ENCODE assay signal across 8 cellular contexts in the genomic region with DNA sequence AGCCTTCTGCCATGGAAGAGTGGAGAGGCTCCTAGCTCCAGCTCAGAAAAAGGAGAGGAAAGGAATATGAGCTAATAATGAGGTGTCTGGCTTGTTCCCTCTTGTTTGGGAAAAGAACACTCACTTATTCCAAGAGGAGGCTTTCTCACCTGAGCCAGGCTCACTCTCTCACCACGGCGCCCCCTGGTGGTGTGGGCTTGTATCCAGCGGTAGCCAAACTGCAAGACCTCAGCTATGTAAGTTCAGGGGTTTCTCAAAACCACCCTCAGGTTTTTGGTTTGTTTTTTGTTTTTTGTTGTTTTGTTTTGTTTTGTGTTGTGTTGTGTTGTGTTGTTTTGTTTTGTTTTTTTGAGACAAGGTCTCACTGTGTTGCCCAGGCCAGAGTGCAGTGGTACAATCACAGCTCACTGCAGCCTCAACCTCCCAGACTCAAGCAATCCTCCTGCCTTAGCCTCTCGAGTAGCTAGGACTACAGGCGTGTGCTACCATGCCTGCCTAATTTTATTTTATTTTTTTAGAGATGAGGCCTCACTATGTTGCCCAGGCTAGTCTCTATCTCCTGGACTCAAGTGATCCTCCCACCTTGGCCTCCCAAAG.
DNase-seq lines count a peak whose midpoint lies in the region; ATAC-seq and TF ChIP-seq lines count a peak whose summit lies in the region.

No MANE protein-coding gene starts in this region.

- H3K9ac ChIP-seq in PC-3 (ENCODE audit: low read length): no peak overlapping the region

- H3F3A ChIP-seq in PC-3 (ENCODE audit: low read length, unreplicated experiment): no peaks in the 10 kb centered on the region

- no peaks in the 10 kb centered on the region for H3K36me3 Mint-ChIP-seq in activated T-helper 2 cell treated with anti-CD3 and anti-CD28 coated beads, Interferon-gamma antibody, Interleukin-2, Interleukin-4, amounts not matched to agents 10 μg/mL and 5 μg/mL and 100 μg/mL, durations not matched to agents 14 hours and 24 hours and 36 hours (ENCODE audit: low read depth)

- peak; percentile 52 for ATAC-seq in HG02798 (IDR thresholded peaks at IDR 0.05; ENCODE audit: poor library complexity, unreplicated experiment)
- peak; percentile 80 for ATAC-seq in PC-3
- ATAC-seq in GM18873 (IDR thresholded peaks at IDR 0.05; ENCODE audit: low FRiP score, unreplicated experiment): no peak
- ATAC-seq in HG03175 (IDR thresholded peaks at IDR 0.05; ENCODE audit: unreplicated experiment): no peak

- no peak overlapping the region for H3K4me2 ChIP-seq in PC-3 (ENCODE audit: low read length)

- H3K27me3 ChIP-seq in PC-3 (ENCODE audit: low read length): peaks cover 12% of the 10 kb centered on the region; the same call in 1 of the 2 replicates

- H3K9me2 ChIP-seq in PC-3 (replicated peaks; ENCODE audit: low read length): no peaks in the 10 kb centered on the region

- POLR2A ChIA-PET in PC-3 (lab: Charles Lee; ENCODE audit: unreplicated experiment): no interaction called here

- CTCF ChIA-PET in PC-3 (lab: Charles Lee): interaction anchor here (0.5 to 1.2 kb wide), 7 partner anchors 25 to 381 kb away, joined by 3 to 16 read pairs (median 5); no protein-coding TSS in a partner anchor

- intact Hi-C loops in PC-3 (cut with micrococcal nuclease): loop anchor here (1.0 to 10.0 kb wide), 3 partner anchors 96 to 451 kb away; no protein-coding TSS in a partner anchor
- intact Hi-C loops in activated T-helper 2 cell treated with anti-CD3 and anti-CD28 coated beads, Interferon-gamma antibody, Interleukin-2, Interleukin-4, amounts not matched to agents 10 μg/mL and 5 μg/mL and 100 μg/mL, durations not matched to agents 14 hours and 24 hours and 36 hours (cut with micrococcal nuclease): loop anchor here (1.0 kb wide), 1 partner anchor 313 kb away; no protein-coding TSS in a partner anchor

- no peaks in the 10 kb centered on the region for H3K9me3 ChIP-seq in PC-3 (ENCODE audit: low read length)

- no peak overlapping the region for H3K27ac Mint-ChIP-seq in activated T-helper 2 cell treated with anti-CD3 and anti-CD28 coated beads, Interferon-gamma antibody, Interleukin-2, Interleukin-4, amounts not matched to agents 10 μg/mL and 5 μg/mL and 100 μg/mL, durations not matched to agents 14 hours and 24 hours and 36 hours

- DNase-seq in D341Med (ENCODE audit: low spot score) (peak; percentile 81), PC-3 (peak; percentile 81), germinal center (ENCODE audit: low spot score) (peak; percentile 66), pulmonary artery endothelial cell (ENCODE audit: low read depth, low spot score) (peak; percentile 11)
- peak; percentile 37 for DNase-seq in activated T-helper 2 cell treated with anti-CD3 and anti-CD28 coated beads, Interferon-gamma antibody, Interleukin-2, Interleukin-4, amounts not matched to agents 10 μg/mL and 5 μg/mL and 100 μg/mL, durations not matched to agents 14 hours and 24 hours and 36 hours (ENCODE audit: low spot score)

- no peaks in the 10 kb centered on the region for H3K27me3 Mint-ChIP-seq in activated T-helper 2 cell treated with anti-CD3 and anti-CD28 coated beads, Interferon-gamma antibody, Interleukin-2, Interleukin-4, amounts not matched to agents 10 μg/mL and 5 μg/mL and 100 μg/mL, durations not matched to agents 14 hours and 24 hours and 36 hours (ENCODE audit: low read depth)

- H3K4me1 Mint-ChIP-seq in activated T-helper 2 cell treated with anti-CD3 and anti-CD28 coated beads, Interferon-gamma antibody, Interleukin-2, Interleukin-4, amounts not matched to agents 10 μg/mL and 5 μg/mL and 100 μg/mL, durations not matched to agents 14 hours and 24 hours and 36 hours (ENCODE audit: low read depth): no peaks in the 10 kb centered on the region

- no peaks in the 10 kb centered on the region for H3K36me3 ChIP-seq in PC-3 (ENCODE audit: low read depth, low read length)

- H3K4me1 ChIP-seq in PC-3 (ENCODE audit: insufficient read depth, low read length): no peaks in the 10 kb centered on the region

- no peak overlapping the region for H2AFZ ChIP-seq in PC-3 (ENCODE audit: low read length)

- H3K27ac ChIP-seq in PC-3 (ENCODE audit: low read length): no peak overlapping the region

- no peak overlapping the region for H3K4me3 ChIP-seq in PC-3 (ENCODE audit: low read length)

- no peaks in the 10 kb centered on the region for H3K79me2 ChIP-seq in PC-3 (ENCODE audit: low read length)

- H4K20me1 ChIP-seq in PC-3 (ENCODE audit: low read length): no peaks in the 10 kb centered on the region

- BruUV-seq in PC-3 (replicated peaks; lab: Mats Ljungman, UMichigan): no TSS peak

- H3K4me3 Mint-ChIP-seq in activated T-helper 2 cell treated with anti-CD3 and anti-CD28 coated beads, Interferon-gamma antibody, Interleukin-2, Interleukin-4, amounts not matched to agents 10 μg/mL and 5 μg/mL and 100 μg/mL, durations not matched to agents 14 hours and 24 hours and 36 hours (ENCODE audit: low read depth): no peak overlapping the region

- H3K9me3 Mint-ChIP-seq in activated T-helper 2 cell treated with anti-CD3 and anti-CD28 coated beads, Interferon-gamma antibody, Interleukin-2, Interleukin-4, amounts not matched to agents 10 μg/mL and 5 μg/mL and 100 μg/mL, durations not matched to agents 14 hours and 24 hours and 36 hours: no peaks in the 10 kb centered on the region

- peak; percentile 83 for TF ChIP-seq CTCF in PC-3 (conservative IDR thresholded peaks at IDR 0.05; ENCODE audit: low read depth, low read length)

Comparison
In these comparisons a context has a peak if more than half of its experiments do, and no peak if none do; other contexts are left out.
1. DNase-seq: peak in every context shown above with its lines; median percentile 81 in D341Med; 81 in PC-3; 66 in germinal center; 37 in activated T-helper 2 cell treated with anti-CD3 and anti-CD28 coated beads, Interferon-gamma antibody, Interleukin-2, Interleukin-4, amounts not matched to agents 10 μg/mL and 5 μg/mL and 100 μg/mL, durations not matched to agents 14 hours and 24 hours and 36 hours; 11 in pulmonary artery endothelial cell.
2. ATAC-seq: peak in HG02798 (single experiment) and PC-3 (single experiment); none in GM18873 (single experiment) and HG03175 (single experiment).